Comparison of ENCODE assay signal across 19 cellular contexts in the genomic region with DNA sequence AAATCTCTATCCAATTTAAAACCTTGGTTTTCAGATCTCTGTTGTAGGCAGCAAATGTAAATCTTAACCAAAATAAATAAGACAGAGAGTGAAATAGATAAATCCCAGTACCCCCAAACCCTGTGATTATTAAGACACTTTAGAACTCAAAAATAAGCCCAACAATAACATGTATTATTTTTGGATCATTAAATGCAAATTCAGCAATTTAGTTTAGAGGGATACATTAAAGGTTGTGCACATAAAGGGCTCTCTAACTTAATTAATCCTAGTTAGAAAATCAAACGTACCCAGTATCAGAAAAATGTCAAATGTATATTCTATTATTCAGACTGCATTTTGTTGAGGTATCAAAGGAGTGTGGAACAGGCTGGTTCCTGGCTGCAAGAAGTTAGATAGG.
DNase-seq lines count a peak whose midpoint lies in the region; ATAC-seq, FAIRE-seq and TF ChIP-seq lines count a peak whose summit lies in the region.
"Had no signal": no experiment of that assay in that cellular context is flagged by ENCODE, and none has a peak within 500 bp of the region (broad histone marks: within the 10 kb centered on the region; RNA-seq: fewer than 3 reads in every experiment).

No MANE protein-coding gene starts in this region.

- H3K79me1 ChIP-seq in IMR-90 (ENCODE audit: low read depth in 1 of 2, low read length in 2 of 2) = no peaks in the 10 kb centered on the region
- H3K79me1 ChIP-seq in H1 (ENCODE audit: low read depth, low read length) = no peaks in the 10 kb centered on the region

- no peak overlapping the region for H4K5ac ChIP-seq in IMR-90 (ENCODE audit: low read depth, low read length)
- H4K5ac ChIP-seq in H1 (ENCODE audit: insufficient read length, low read depth, low read length) = no peak overlapping the region

- H2AK9ac ChIP-seq in IMR-90 (replicated peaks; ENCODE audit: low read depth, low read length, poor library complexity) = no peak overlapping the region

- H3K18ac ChIP-seq in IMR-90 (ENCODE audit: low read depth, low read length) = no peak overlapping the region
- H3K18ac ChIP-seq in H1 (ENCODE audit: extremely low read depth, low read length) = no peak overlapping the region

- no peaks in the 10 kb centered on the region for H3K9me1 ChIP-seq in IMR-90 (ENCODE audit: insufficient read depth, low read length)

- no peak overlapping the region for H3K4ac ChIP-seq in IMR-90 (ENCODE audit: low read depth, low read length)
- H3K4ac ChIP-seq in H1 (replicated peaks; ENCODE audit: insufficient read length, low read depth, low read length) = no peak overlapping the region

- H4K91ac ChIP-seq in IMR-90 (ENCODE audit: insufficient read depth, low read depth, low read length) (no peak overlapping the region), H1 (replicated peaks; ENCODE audit: insufficient read length, low read length) (no peak overlapping the region)

- DNase-seq in A549 (ENCODE audit: low read depth in 1 of 2, low spot score in 1 of 2) (no peak), IMR-90 (no peak), H1 (ENCODE audit: low read depth in 1 of 2, low spot score in 2 of 2) (no peak), erythroblast (lab: John Stamatoyannopoulos, UW) (no peak), NCI-H446 treated with DMSO at 0.1 percent for 48 hours (lab: John Stamatoyannopoulos, UW) (no peak), MM.1S (no peak)
- DNase-seq: 8988T; AML-193; Caco-2; Calu3; CD4-positive, alpha-beta T cell; CD8-positive, alpha-beta T cell; DMS79 treated with DMSO at 0.1 percent for 48 hours; GF-D8 had no signal

- no peaks in the 10 kb centered on the region for H3F3A ChIP-seq in MM.1S (ENCODE audit: insufficient read depth, low read length)

- TF ChIP-seq EP300 in A549 (IDR thresholded peaks at IDR 0.05) (no peak), H1 (IDR thresholded peaks at IDR 0.05; ENCODE audit: borderline replicate concordance in 1 of 2, low read depth in 2 of 2, low read length in 2 of 2) (no peak)

- H3K36me3 ChIP-seq in IMR-90 (ENCODE audit: control insufficient read depth, insufficient read depth, low read length) = no peaks in the 10 kb centered on the region
- H3K36me3 ChIP-seq in H1 (ENCODE audit: control insufficient read depth in 2 of 4, insufficient read depth in 4 of 4, low read length in 3 of 4) = no peaks in the 10 kb centered on the region
- H3K36me3 ChIP-seq in MM.1S (replicated peaks; ENCODE audit: insufficient read depth, low read length) = no peaks in the 10 kb centered on the region
- H3K36me3 ChIP-seq: BLaER1 treated with 17β-estradiol and CSF1 and Interleukin-3, amounts not matched to agents 10 nM and 100 nM had no signal

- no peak overlapping the region for H3K4me3 ChIP-seq in A549
- no peak overlapping the region for H3K4me3 ChIP-seq in IMR-90 (ENCODE audit: insufficient read depth, low read depth, low read length)
- H3K4me3 ChIP-seq in H1 (ENCODE audit: extremely low read depth in 1 of 4, insufficient read depth in 2 of 4, low read depth in 3 of 4, low read length in 4 of 4) = no peak overlapping the region
- H3K4me3 ChIP-seq in MM.1S (ENCODE audit: low read length) = no peak overlapping the region
- H3K4me3 ChIP-seq: BLaER1 treated with 17β-estradiol and CSF1 and Interleukin-3, amounts not matched to agents 10 nM and 100 nM had no signal

- H3K9me2 ChIP-seq in MM.1S (replicated peaks; ENCODE audit: insufficient read depth, low read length) = no peaks in the 10 kb centered on the region

- no peak overlapping the region for H2BK15ac ChIP-seq in IMR-90 (ENCODE audit: low read depth, low read length)
- H2BK15ac ChIP-seq in H1 (ENCODE audit: low read length) = no peak overlapping the region

- H3K23me2 ChIP-seq in H1 (ENCODE audit: low read depth, low read length) = no peaks in the 10 kb centered on the region

- dilution Hi-C loops in IMR-90 (cut with HindIII; ENCODE audit: low sequenced_read_pairs, unreplicated experiment) = no loop called here

- intact Hi-C loops in IMR-90 (cut with micrococcal nuclease) = no loop called here

- no peak overlapping the region for H2AK5ac ChIP-seq in IMR-90 (ENCODE audit: low read depth, low read length)
- H2AK5ac ChIP-seq in H1 (ENCODE audit: low read depth, low read length) = no peak overlapping the region

- H3K4me1 ChIP-seq in A549 (no peaks in the 10 kb centered on the region), IMR-90 (ENCODE audit: control insufficient read depth, insufficient read depth, low read length) (no peaks in the 10 kb centered on the region), H1 (replicated peaks in 1 of 4; ENCODE audit: control insufficient read depth in 3 of 4, insufficient read depth in 4 of 4, low read length in 3 of 4) (no peaks in the 10 kb centered on the region), MM.1S (ENCODE audit: low read length) (no peaks in the 10 kb centered on the region)
- H3K4me1 ChIP-seq: BLaER1 treated with 17β-estradiol and CSF1 and Interleukin-3, amounts not matched to agents 10 nM and 100 nM had no signal

- no peaks in the 10 kb centered on the region for H4K20me1 ChIP-seq in IMR-90 (ENCODE audit: insufficient read depth, low read length)
- no peaks in the 10 kb centered on the region for H4K20me1 ChIP-seq in H1 (replicated peaks in 1 of 2; ENCODE audit: control insufficient read depth in 1 of 2, insufficient read depth in 2 of 2, low read length in 2 of 2)
- H4K20me1 ChIP-seq in MM.1S (ENCODE audit: insufficient read depth, low read length) = no peaks in the 10 kb centered on the region
- H4K20me1 ChIP-seq: BLaER1 treated with 17β-estradiol and CSF1 and Interleukin-3, amounts not matched to agents 10 nM and 100 nM had no signal

- H3K79me2 ChIP-seq in H1 (ENCODE audit: control insufficient read depth in 1 of 2, insufficient read depth in 2 of 2, low read length in 2 of 2) (no peaks in the 10 kb centered on the region), MM.1S (ENCODE audit: low read length) (no peaks in the 10 kb centered on the region)

- in situ Hi-C loops in IMR-90 (cut with MboI; ENCODE audit: low sequenced_read_pairs) = no loop called here

- POLR2A ChIA-PET in A549 (lab: Yijun Ruan, JAX) (no interaction called here), IMR-90 (lab: Charles Lee; ENCODE audit: unreplicated experiment) (no interaction called here), H1 (lab: Charles Lee; ENCODE audit: partially characterized antibody) (no interaction called here)

- no peak overlapping the region for H2BK5ac ChIP-seq in IMR-90 (ENCODE audit: low read depth, low read length, poor library complexity, severe bottlenecking)
- H2BK5ac ChIP-seq in H1 (ENCODE audit: low read depth, low read length) = no peak overlapping the region

- no peak overlapping the region for H2BK12ac ChIP-seq in H1 (ENCODE audit: low read depth, low read length)

- H3K9me3 ChIP-seq in A549 (no peaks in the 10 kb centered on the region), IMR-90 (ENCODE audit: control insufficient read depth, insufficient read depth, low read length) (no peaks in the 10 kb centered on the region), H1 (ENCODE audit: insufficient read depth in 2 of 2, low read depth in 1 of 2, low read length in 1 of 2) (no peaks in the 10 kb centered on the region), MM.1S (replicated peaks; ENCODE audit: insufficient read depth, low read length) (no peaks in the 10 kb centered on the region)
- H3K9me3 ChIP-seq: BLaER1 treated with 17β-estradiol and CSF1 and Interleukin-3, amounts not matched to agents 10 nM and 100 nM; Caco-2 had no signal

- FAIRE-seq in A549 (lab: Jason Lieb, UNC) = no peak
- no peak for FAIRE-seq in H1 (lab: Jason Lieb, UNC)
- FAIRE-seq: D721Med, GM12892, GM18507 had no signal

- H3K14ac ChIP-seq in IMR-90 (replicated peaks; ENCODE audit: low read depth, low read length) (no peak overlapping the region), H1 (ENCODE audit: insufficient read length) (no peak overlapping the region)

- CTCF ChIA-PET in A549 (lab: Yijun Ruan, JAX) (no interaction called here), IMR-90 (lab: Yijun Ruan, JAX) (no interaction called here), H1 (lab: Charles Lee; ENCODE audit: partially characterized antibody) (interaction anchor here (0.7 kb wide), 1 partner anchor 1660 kb away, joined by 3 read pairs; no protein-coding TSS in a partner anchor)

- BruUV-seq in IMR-90 (replicated peaks; lab: Mats Ljungman, UMichigan) = no TSS peak

- H3K27me3 ChIP-seq in IMR-90 (ENCODE audit: control insufficient read depth, insufficient read depth, low read length) (no peaks in the 10 kb centered on the region), H1 (replicated peaks in 1 of 4; ENCODE audit: control insufficient read depth in 3 of 4, extremely low read depth in 1 of 4, insufficient read depth in 3 of 4, low read length in 3 of 4) (no peaks in the 10 kb centered on the region), MM.1S (replicated peaks; ENCODE audit: insufficient read depth, low read length) (no peaks in the 10 kb centered on the region)
- H3K27me3 ChIP-seq: BLaER1 treated with 17β-estradiol and CSF1 and Interleukin-3, amounts not matched to agents 10 nM and 100 nM had no signal

- H3K4me2 ChIP-seq in A549 = no peak overlapping the region
- H3K4me2 ChIP-seq in IMR-90 (ENCODE audit: low read depth, low read length) = no peak overlapping the region
- H3K4me2 ChIP-seq in H1 (ENCODE audit: insufficient read depth in 1 of 2, low read depth in 2 of 2, low read length in 2 of 2) = no peak overlapping the region
- no peak overlapping the region for H3K4me2 ChIP-seq in MM.1S (ENCODE audit: low read depth, low read length)
- H3K4me2 ChIP-seq: BLaER1 treated with 17β-estradiol and CSF1 and Interleukin-3, amounts not matched to agents 10 nM and 100 nM had no signal

- H3K23ac ChIP-seq in IMR-90 (ENCODE audit: low read depth, low read length) = no peak overlapping the region
- no peak overlapping the region for H3K23ac ChIP-seq in H1 (ENCODE audit: insufficient read length)

- H2BK120ac ChIP-seq in IMR-90 (ENCODE audit: low read depth, low read length) (no peak overlapping the region), H1 (replicated peaks; ENCODE audit: low read depth, low read length) (no peak overlapping the region)

- H3K56ac ChIP-seq in IMR-90 (ENCODE audit: extremely low read depth, insufficient read depth, low read length) = no peak overlapping the region
- H3K56ac ChIP-seq in H1 (replicated peaks; ENCODE audit: insufficient read length, low read depth, low read length) = no peak overlapping the region

- TF ChIP-seq RAD21 in A549 (conservative IDR thresholded peaks at IDR 0.05 in 1 of 2, IDR thresholded peaks at IDR 0.05 in 1 of 2) (no peak), IMR-90 (IDR thresholded peaks at IDR 0.05; ENCODE audit: low read length) (no peak), H1 (IDR thresholded peaks at IDR 0.05 in 1 of 2, conservative IDR thresholded peaks at IDR 0.05 in 1 of 2; ENCODE audit: low read depth in 2 of 2, low read length in 2 of 2) (no peak)

- H2AFZ ChIP-seq in IMR-90 (replicated peaks; ENCODE audit: low read length, poor library complexity) (no peak overlapping the region), H1 (ENCODE audit: low read length) (0 out of 2 replicates have a peak overlapping the region, but pooled peaks have one; percentile 13), MM.1S (ENCODE audit: low read length) (no peak overlapping the region)

- H2BK20ac ChIP-seq in IMR-90 (ENCODE audit: low read depth, low read length) (no peak overlapping the region), H1 (ENCODE audit: low read length) (no peak overlapping the region)

- 0% methylated on average over 1 of the region's 1 CpG for WGBS in A549 (ENCODE audit: missing lambda C conversion rate)
- no CpG with 5 or more reads among the region's 1 CpG for WGBS in IMR-90 (ENCODE audit: extremely low coverage in 2 of 2, insufficient read length in 1 of 2), 2 experiments
- 91% methylated on average over 1 of the region's 1 CpG; no CpG with 5 or more reads in 1 of the 2 experiments for WGBS in H1 (ENCODE audit: extremely low coverage in 1 of 2, insufficient coverage in 1 of 2, insufficient read length in 1 of 2, insufficient replicate concordance in 2 of 2, low coverage in 1 of 2, low lambda C conversion rate in 2 of 2, missing lambda C conversion rate in 1 of 2), 2 experiments

- ATAC-seq in A549 (no peak), IMR-90 (ENCODE audit: low read depth) (no peak)
- ATAC-seq: CD8-positive, alpha-beta T cell had no signal

- H3K9ac ChIP-seq in IMR-90 (ENCODE audit: low read depth, low read length) (no peak overlapping the region), H1 (replicated peaks in 1 of 4; ENCODE audit: extremely low read depth in 1 of 4, low read depth in 3 of 4, low read length in 3 of 4) (no peak overlapping the region), MM.1S (ENCODE audit: low read length) (no peak overlapping the region)
- H3K9ac ChIP-seq: BLaER1 treated with 17β-estradiol and CSF1 and Interleukin-3, amounts not matched to agents 10 nM and 100 nM had no signal

- TF ChIP-seq POLR2A in A549 (IDR thresholded peaks at IDR 0.05; ENCODE audit: low read length) (no peak), IMR-90 (IDR thresholded peaks at IDR 0.05; ENCODE audit: low read depth, low read length) (no peak), H1 (IDR thresholded peaks at IDR 0.05; ENCODE audit: control extremely low read depth in 1 of 2, low read depth in 2 of 2, low read length in 2 of 2) (no peak), erythroblast (IDR thresholded peaks at IDR 0.05; ENCODE audit: low read length) (no peak)

- TF ChIP-seq CTCF in A549 (IDR thresholded peaks at IDR 0.05) (no peak), IMR-90 (conservative IDR thresholded peaks at IDR 0.05; ENCODE audit: low read depth, low read length) (no peak), H1 (IDR thresholded peaks at IDR 0.05; ENCODE audit: control extremely low read depth in 1 of 3, insufficient read depth in 1 of 3, low read depth in 1 of 3, low read length in 3 of 3) (no peak), MM.1S (IDR thresholded peaks at IDR 0.05; ENCODE audit: low read length) (no peak)

- H3K27ac ChIP-seq in A549 (no peak overlapping the region), IMR-90 (ENCODE audit: insufficient read depth, low read length) (no peak overlapping the region), H1 (ENCODE audit: low read depth, low read length) (no peak overlapping the region), MM.1S (ENCODE audit: low read length) (no peak overlapping the region)
- H3K27ac ChIP-seq: BLaER1 treated with 17β-estradiol and CSF1 and Interleukin-3, amounts not matched to agents 10 nM and 100 nM; C4-2B had no signal

- no peak overlapping the region for H4K8ac ChIP-seq in IMR-90 (ENCODE audit: low read depth in 2 of 2, low read length in 2 of 2)
- H4K8ac ChIP-seq in H1 (ENCODE audit: extremely low read depth, insufficient read depth, low read length) = no peak overlapping the region

Comparison
In these comparisons a context has a peak if more than half of its experiments do, and no peak if none do; other contexts are left out.
1. Of the 18 proteins assayed by ChIP-seq in both H1 and A549: peak only in H1: none; only in A549: MAFK; in both: none; in neither: 17.